ENCODE assay signal across 1 cellular context in the genomic region with DNA sequence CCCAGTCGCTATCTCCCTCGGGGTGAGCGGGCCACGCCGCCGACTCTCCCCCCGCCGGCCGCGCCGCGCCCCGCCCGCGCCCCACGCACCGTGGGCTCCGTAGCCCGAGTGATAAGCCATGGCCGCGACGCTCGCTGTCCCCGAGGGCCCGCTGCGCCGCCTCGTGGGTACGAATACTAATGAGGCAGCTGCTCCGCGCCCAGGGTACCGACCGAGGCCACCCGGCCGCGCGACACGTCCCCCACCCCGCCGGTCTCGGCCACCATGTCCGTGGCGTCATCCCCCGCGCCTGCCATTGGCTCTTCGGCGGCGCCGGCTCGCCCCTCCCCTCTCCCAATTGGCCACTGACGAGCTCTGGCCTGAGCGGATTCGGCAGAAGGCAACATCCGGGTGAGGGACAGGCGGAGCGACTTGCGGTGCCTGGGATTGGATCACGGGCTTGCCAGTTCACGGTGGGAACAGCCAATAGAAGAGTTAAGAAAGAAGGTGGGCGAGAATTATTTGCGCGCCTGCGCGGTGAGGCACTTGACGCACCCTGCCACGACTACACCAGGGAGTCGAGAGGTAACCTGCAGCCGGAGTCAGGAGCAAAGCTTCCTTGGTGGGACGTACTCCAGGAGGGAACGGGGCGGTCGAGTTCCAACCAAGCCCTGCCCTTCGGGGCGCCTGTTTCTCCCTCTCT.
TF ChIP-seq lines count a peak whose summit lies in the region.

A gene with protein sequence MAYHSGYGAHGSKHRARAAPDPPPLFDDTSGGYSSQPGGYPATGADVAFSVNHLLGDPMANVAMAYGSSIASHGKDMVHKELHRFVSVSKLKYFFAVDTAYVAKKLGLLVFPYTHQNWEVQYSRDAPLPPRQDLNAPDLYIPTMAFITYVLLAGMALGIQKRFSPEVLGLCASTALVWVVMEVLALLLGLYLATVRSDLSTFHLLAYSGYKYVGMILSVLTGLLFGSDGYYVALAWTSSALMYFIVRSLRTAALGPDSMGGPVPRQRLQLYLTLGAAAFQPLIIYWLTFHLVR (minus strand): TSS at position 278 of the 682 bp plus-strand sequence. CDS start 158 bp downstream, at position 120.

TF ChIP-seq in HepG2, 621 proteins besides CTCF, POLR2A, EP300 and RAD21 (continued from another document and continues in another):
- TF ChIP-seq ZNF766 (CRISPR knock-in tag; IDR thresholded peaks at IDR 0.05; ENCODE audit: borderline replicate concordance) (0 out of 2 replicates have a peak, but pooled peaks have one; percentile 36), ZNF598 (CRISPR knock-in tag; IDR thresholded peaks at IDR 0.05; ENCODE audit: borderline replicate concordance) (no peak), TAF1 (CRISPR knock-in tag; IDR thresholded peaks at IDR 0.05) (peak; percentile 80), ZKSCAN1 (IDR thresholded peaks at IDR 0.05; ENCODE audit: low read length) (no peak), TBL1XR1 (IDR thresholded peaks at IDR 0.05; ENCODE audit: borderline replicate concordance, low read length, partially characterized antibody) (no peak), ZMAT3 (CRISPR knock-in tag; conservative IDR thresholded peaks at IDR 0.05) (no peak; the same call in 1 of the 2 replicates), SMARCC2 (IDR thresholded peaks at IDR 0.05) (no peak), BCL6 (CRISPR knock-in tag; IDR thresholded peaks at IDR 0.05) (no peak), PHF8 (CRISPR knock-in tag; IDR thresholded peaks at IDR 0.05) (peak; percentile 76), ZEB1 (IDR thresholded peaks at IDR 0.05; ENCODE audit: insufficient replicate concordance, low read depth) (no peak), ATAD3A (CRISPR knock-in tag; IDR thresholded peaks at IDR 0.05) (no peak), SRSF4 (IDR thresholded peaks at IDR 0.05; ENCODE audit: low read depth, low read length, poor library complexity, severe bottlenecking) (no peak), ZFP36L2 (CRISPR knock-in tag; IDR thresholded peaks at IDR 0.05) (0 out of 2 replicates have a peak, but pooled peaks have one; percentile 66), FIP1L1 (IDR thresholded peaks at IDR 0.05; ENCODE audit: borderline replicate concordance, insufficient read depth, low read depth, low read length) (no peak), ZNF790 (CRISPR knock-in tag; IDR thresholded peaks at IDR 0.05; ENCODE audit: borderline replicate concordance) (0 out of 2 replicates have a peak, but pooled peaks have one; percentile 1), REL (CRISPR knock-in tag; conservative IDR thresholded peaks at IDR 0.05) (no peak; the same call in 1 of the 2 replicates), AGO1 (IDR thresholded peaks at IDR 0.05; ENCODE audit: low read depth, low read length, poor library complexity, severe bottlenecking) (peak; percentile 53), HNRNPH1 (optimal IDR thresholded peaks at IDR 0.05; ENCODE audit: low read depth, low read length) (no peak), ZNF20 (CRISPR knock-in tag; IDR thresholded peaks at IDR 0.05) (no peak), GABPA (IDR thresholded peaks at IDR 0.05; ENCODE audit: low read depth, low read length) (no peak), GABPA (CRISPR knock-in tag; IDR thresholded peaks at IDR 0.05; ENCODE audit: low read depth) (peak; percentile 90), ARHGAP35 (CRISPR knock-in tag; IDR thresholded peaks at IDR 0.05; ENCODE audit: borderline replicate concordance) (no peak; the same call in 1 of the 2 replicates)
- TF ChIP-seq, protein P1, sequence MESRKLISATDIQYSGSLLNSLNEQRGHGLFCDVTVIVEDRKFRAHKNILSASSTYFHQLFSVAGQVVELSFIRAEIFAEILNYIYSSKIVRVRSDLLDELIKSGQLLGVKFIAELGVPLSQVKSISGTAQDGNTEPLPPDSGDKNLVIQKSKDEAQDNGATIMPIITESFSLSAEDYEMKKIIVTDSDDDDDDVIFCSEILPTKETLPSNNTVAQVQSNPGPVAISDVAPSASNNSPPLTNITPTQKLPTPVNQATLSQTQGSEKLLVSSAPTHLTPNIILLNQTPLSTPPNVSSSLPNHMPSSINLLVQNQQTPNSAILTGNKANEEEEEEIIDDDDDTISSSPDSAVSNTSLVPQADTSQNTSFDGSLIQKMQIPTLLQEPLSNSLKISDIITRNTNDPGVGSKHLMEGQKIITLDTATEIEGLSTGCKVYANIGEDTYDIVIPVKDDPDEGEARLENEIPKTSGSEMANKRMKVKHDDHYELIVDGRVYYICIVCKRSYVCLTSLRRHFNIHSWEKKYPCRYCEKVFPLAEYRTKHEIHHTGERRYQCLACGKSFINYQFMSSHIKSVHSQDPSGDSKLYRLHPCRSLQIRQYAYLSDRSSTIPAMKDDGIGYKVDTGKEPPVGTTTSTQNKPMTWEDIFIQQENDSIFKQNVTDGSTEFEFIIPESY (CRISPR knock-in tag; IDR thresholded peaks at IDR 0.05), result no peak
- TF ChIP-seq, protein P2, sequence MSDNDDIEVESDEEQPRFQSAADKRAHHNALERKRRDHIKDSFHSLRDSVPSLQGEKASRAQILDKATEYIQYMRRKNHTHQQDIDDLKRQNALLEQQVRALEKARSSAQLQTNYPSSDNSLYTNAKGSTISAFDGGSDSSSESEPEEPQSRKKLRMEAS (IDR thresholded peaks at IDR 0.05), result peak; percentile 86
- TF ChIP-seq, protein P3, sequence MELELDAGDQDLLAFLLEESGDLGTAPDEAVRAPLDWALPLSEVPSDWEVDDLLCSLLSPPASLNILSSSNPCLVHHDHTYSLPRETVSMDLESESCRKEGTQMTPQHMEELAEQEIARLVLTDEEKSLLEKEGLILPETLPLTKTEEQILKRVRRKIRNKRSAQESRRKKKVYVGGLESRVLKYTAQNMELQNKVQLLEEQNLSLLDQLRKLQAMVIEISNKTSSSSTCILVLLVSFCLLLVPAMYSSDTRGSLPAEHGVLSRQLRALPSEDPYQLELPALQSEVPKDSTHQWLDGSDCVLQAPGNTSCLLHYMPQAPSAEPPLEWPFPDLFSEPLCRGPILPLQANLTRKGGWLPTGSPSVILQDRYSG (CRISPR knock-in tag; IDR thresholded peaks at IDR 0.05), result no peak
- TF ChIP-seq, protein P4, sequence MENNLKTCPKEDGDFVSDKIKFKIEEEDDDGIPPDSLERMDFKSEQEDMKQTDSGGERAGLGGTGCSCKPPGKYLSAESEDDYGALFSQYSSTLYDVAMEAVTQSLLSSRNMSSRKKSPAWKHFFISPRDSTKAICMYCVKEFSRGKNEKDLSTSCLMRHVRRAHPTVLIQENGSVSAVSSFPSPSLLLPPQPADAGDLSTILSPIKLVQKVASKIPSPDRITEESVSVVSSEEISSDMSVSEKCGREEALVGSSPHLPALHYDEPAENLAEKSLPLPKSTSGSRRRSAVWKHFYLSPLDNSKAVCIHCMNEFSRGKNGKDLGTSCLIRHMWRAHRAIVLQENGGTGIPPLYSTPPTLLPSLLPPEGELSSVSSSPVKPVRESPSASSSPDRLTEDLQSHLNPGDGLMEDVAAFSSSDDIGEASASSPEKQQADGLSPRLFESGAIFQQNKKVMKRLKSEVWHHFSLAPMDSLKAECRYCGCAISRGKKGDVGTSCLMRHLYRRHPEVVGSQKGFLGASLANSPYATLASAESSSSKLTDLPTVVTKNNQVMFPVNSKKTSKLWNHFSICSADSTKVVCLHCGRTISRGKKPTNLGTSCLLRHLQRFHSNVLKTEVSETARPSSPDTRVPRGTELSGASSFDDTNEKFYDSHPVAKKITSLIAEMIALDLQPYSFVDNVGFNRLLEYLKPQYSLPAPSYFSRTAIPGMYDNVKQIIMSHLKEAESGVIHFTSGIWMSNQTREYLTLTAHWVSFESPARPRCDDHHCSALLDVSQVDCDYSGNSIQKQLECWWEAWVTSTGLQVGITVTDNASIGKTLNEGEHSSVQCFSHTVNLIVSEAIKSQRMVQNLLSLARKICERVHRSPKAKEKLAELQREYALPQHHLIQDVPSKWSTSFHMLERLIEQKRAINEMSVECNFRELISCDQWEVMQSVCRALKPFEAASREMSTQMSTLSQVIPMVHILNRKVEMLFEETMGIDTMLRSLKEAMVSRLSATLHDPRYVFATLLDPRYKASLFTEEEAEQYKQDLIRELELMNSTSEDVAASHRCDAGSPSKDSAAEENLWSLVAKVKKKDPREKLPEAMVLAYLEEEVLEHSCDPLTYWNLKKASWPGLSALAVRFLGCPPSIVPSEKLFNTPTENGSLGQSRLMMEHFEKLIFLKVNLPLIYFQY (CRISPR knock-in tag; IDR thresholded peaks at IDR 0.05; ENCODE audit: borderline replicate concordance), result no peak
- TF ChIP-seq, protein P5, sequence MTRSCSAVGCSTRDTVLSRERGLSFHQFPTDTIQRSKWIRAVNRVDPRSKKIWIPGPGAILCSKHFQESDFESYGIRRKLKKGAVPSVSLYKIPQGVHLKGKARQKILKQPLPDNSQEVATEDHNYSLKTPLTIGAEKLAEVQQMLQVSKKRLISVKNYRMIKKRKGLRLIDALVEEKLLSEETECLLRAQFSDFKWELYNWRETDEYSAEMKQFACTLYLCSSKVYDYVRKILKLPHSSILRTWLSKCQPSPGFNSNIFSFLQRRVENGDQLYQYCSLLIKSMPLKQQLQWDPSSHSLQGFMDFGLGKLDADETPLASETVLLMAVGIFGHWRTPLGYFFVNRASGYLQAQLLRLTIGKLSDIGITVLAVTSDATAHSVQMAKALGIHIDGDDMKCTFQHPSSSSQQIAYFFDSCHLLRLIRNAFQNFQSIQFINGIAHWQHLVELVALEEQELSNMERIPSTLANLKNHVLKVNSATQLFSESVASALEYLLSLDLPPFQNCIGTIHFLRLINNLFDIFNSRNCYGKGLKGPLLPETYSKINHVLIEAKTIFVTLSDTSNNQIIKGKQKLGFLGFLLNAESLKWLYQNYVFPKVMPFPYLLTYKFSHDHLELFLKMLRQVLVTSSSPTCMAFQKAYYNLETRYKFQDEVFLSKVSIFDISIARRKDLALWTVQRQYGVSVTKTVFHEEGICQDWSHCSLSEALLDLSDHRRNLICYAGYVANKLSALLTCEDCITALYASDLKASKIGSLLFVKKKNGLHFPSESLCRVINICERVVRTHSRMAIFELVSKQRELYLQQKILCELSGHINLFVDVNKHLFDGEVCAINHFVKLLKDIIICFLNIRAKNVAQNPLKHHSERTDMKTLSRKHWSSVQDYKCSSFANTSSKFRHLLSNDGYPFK (CRISPR knock-in tag; IDR thresholded peaks at IDR 0.05; ENCODE audit: borderline replicate concordance), result peak; percentile 86
- TF ChIP-seq, protein P6, sequence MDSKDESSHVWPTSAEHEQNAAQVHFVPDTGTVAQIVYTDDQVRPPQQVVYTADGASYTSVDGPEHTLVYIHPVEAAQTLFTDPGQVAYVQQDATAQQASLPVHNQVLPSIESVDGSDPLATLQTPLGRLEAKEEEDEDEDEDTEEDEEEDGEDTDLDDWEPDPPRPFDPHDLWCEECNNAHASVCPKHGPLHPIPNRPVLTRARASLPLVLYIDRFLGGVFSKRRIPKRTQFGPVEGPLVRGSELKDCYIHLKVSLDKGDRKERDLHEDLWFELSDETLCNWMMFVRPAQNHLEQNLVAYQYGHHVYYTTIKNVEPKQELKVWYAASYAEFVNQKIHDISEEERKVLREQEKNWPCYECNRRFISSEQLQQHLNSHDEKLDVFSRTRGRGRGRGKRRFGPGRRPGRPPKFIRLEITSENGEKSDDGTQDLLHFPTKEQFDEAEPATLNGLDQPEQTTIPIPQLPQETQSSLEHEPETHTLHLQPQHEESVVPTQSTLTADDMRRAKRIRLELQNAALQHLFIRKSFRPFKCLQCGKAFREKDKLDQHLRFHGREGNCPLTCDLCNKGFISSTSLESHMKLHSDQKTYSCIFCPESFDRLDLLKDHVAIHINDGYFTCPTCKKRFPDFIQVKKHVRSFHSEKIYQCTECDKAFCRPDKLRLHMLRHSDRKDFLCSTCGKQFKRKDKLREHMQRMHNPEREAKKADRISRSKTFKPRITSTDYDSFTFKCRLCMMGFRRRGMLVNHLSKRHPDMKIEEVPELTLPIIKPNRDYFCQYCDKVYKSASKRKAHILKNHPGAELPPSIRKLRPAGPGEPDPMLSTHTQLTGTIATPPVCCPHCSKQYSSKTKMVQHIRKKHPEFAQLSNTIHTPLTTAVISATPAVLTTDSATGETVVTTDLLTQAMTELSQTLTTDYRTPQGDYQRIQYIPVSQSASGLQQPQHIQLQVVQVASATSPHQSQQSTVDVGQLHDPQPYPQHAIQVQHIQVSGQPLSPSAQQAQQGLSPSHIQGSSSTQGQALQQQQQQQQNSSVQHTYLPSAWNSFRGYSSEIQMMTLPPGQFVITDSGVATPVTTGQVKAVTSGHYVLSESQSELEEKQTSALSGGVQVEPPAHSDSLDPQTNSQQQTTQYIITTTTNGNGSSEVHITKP (CRISPR knock-in tag; IDR thresholded peaks at IDR 0.05; ENCODE audit: low read depth), result peak; percentile 8; the same call in 1 of the 2 replicates
- TF ChIP-seq, protein P7, sequence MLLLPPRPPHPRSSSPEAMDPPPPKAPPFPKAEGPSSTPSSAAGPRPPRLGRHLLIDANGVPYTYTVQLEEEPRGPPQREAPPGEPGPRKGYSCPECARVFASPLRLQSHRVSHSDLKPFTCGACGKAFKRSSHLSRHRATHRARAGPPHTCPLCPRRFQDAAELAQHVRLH (CRISPR knock-in tag; IDR thresholded peaks at IDR 0.05; ENCODE audit: borderline replicate concordance, low read depth), result no peak; the same call in 1 of the 2 replicates
- TF ChIP-seq, protein P8, sequence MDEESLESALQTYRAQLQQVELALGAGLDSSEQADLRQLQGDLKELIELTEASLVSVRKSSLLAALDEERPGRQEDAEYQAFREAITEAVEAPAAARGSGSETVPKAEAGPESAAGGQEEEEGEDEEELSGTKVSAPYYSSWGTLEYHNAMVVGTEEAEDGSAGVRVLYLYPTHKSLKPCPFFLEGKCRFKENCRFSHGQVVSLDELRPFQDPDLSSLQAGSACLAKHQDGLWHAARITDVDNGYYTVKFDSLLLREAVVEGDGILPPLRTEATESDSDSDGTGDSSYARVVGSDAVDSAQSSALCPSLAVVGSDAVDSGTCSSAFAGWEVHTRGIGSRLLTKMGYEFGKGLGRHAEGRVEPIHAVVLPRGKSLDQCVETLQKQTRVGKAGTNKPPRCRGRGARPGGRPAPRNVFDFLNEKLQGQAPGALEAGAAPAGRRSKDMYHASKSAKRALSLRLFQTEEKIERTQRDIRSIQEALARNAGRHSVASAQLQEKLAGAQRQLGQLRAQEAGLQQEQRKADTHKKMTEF (CRISPR knock-in tag; IDR thresholded peaks at IDR 0.05), result peak; percentile 76
- TF ChIP-seq, protein P9, sequence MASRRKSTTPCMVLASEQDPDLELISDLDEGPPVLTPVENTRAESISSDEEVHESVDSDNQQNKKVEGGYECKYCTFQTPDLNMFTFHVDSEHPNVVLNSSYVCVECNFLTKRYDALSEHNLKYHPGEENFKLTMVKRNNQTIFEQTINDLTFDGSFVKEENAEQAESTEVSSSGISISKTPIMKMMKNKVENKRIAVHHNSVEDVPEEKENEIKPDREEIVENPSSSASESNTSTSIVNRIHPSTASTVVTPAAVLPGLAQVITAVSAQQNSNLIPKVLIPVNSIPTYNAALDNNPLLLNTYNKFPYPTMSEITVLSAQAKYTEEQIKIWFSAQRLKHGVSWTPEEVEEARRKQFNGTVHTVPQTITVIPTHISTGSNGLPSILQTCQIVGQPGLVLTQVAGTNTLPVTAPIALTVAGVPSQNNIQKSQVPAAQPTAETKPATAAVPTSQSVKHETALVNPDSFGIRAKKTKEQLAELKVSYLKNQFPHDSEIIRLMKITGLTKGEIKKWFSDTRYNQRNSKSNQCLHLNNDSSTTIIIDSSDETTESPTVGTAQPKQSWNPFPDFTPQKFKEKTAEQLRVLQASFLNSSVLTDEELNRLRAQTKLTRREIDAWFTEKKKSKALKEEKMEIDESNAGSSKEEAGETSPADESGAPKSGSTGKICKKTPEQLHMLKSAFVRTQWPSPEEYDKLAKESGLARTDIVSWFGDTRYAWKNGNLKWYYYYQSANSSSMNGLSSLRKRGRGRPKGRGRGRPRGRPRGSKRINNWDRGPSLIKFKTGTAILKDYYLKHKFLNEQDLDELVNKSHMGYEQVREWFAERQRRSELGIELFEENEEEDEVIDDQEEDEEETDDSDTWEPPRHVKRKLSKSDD (CRISPR knock-in tag; IDR thresholded peaks at IDR 0.05; ENCODE audit: low read depth), result peak; percentile 70; the same call in 1 of the 2 replicates
